20 cellular contexts compared by ENCODE assay signal in genomic region chr16:69834817-69835477, GRCh38.
DNase-seq lines count a peak whose midpoint lies in the region; ATAC-seq and TF ChIP-seq lines count a peak whose summit lies in the region.
"Had no signal": no experiment of that assay in that cellular context is flagged by ENCODE, and none has a peak within 500 bp of the region (broad histone marks: within the 10 kb centered on the region; RNA-seq: fewer than 3 reads in every experiment).

No MANE protein-coding gene starts in this region.

- no peaks in the 10 kb centered on the region for H3K36me3 Mint-ChIP-seq in progenitor cell of endocrine pancreas (ENCODE audit: insufficient read depth)

- no peaks in the 10 kb centered on the region for H3K9me3 Mint-ChIP-seq in progenitor cell of endocrine pancreas (ENCODE audit: low read depth)
- H3K9me3 Mint-ChIP-seq: stimulated activated naive CD8-positive, alpha-beta T cell treated with anti-CD3 and anti-CD28 coated beads, Interleukin-15, amount 100 ng/mL, for 72 hours had no signal

- H3K27me3 ChIP-seq in right cardiac atrium (ENCODE audit: control insufficient read depth, insufficient read depth): no peaks in the 10 kb centered on the region
- H3K27me3 ChIP-seq: colonic mucosa, SJSA1, vagina had no signal

- no peak overlapping the region for H3K4me3 Mint-ChIP-seq in progenitor cell of endocrine pancreas (ENCODE audit: low read depth)
- H3K4me3 Mint-ChIP-seq: stimulated activated naive CD8-positive, alpha-beta T cell treated with anti-CD3 and anti-CD28 coated beads, Interleukin-15, amount 100 ng/mL, for 72 hours had no signal

- H3K27me3 Mint-ChIP-seq in progenitor cell of endocrine pancreas: no peaks in the 10 kb centered on the region
- H3K27me3 Mint-ChIP-seq: stimulated activated naive CD8-positive, alpha-beta T cell treated with anti-CD3 and anti-CD28 coated beads, Interleukin-15, amount 100 ng/mL, for 72 hours had no signal

- no peak overlapping the region for H3K4me3 ChIP-seq in right cardiac atrium (ENCODE audit: low read length)
- H3K4me3 ChIP-seq: colonic mucosa, SJSA1, vagina had no signal

- no peaks in the 10 kb centered on the region for H3K9me3 ChIP-seq in right cardiac atrium (ENCODE audit: control insufficient read depth, low read length)
- H3K9me3 ChIP-seq: colonic mucosa, SJSA1, vagina had no signal

- H3K27ac ChIP-seq in right cardiac atrium (ENCODE audit: low read length): peak overlapping the region; percentile 17
- H3K27ac ChIP-seq: colonic mucosa, SJSA1, vagina had no signal

- 82% methylated on average over 6 of the region's 6 CpGs for WGBS in right cardiac atrium

- DNase-seq in GM13977 (ENCODE audit: low spot score) (peak; percentile 64), right cardiac atrium (no peak), activated gamma-delta T cell treated with Interleukin-2 at 50 U/mL for 16 hours (no peak), progenitor cell of endocrine pancreas (ENCODE audit: low spot score, unreplicated experiment) (no peak)
- DNase-seq: activated CD4-positive, CD25-positive, alpha-beta regulatory T cell treated with anti-CD3 and anti-CD28 coated beads, Interleukin-2, amount 50 U/mL, for 72 hours; activated naive CD4-positive, alpha-beta T cell; aorta; colonic mucosa; COR-L47; EL; NCI-H187 treated with DMSO at 0.1 percent for 48 hours; NCI-H510A; stimulated activated CD4-positive, alpha-beta T cell treated with anti-CD3 and anti-CD28 coated beads, Interleukin-12 subunit alpha, Interleukin-12 subunit beta, amount 100 ng/mL, for 4 hours; stimulated activated naive CD8-positive, alpha-beta T cell treated with anti-CD3 and anti-CD28 coated beads, Interleukin-15, amount 100 ng/mL, for 72 hours had no signal

- in situ Hi-C loops in GM13977 (cut with MboI; ENCODE audit: low pct_unique_long_range_greater_than_20kb, low sequenced_read_pairs, unreplicated experiment): no loop called here

- no peak for TF ChIP-seq CTCF in GM13977 (IDR thresholded peaks at IDR 0.05; ENCODE audit: extremely low read depth, insufficient read depth, missing control alignments)
- TF ChIP-seq CTCF in progenitor cell of endocrine pancreas (IDR thresholded peaks at IDR 0.05; ENCODE audit: unreplicated experiment): no peak

- H3K4me1 ChIP-seq in right cardiac atrium (ENCODE audit: control insufficient read depth, insufficient read depth, low read length): peaks cover 10% of the 10 kb centered on the region

- ATAC-seq in GM21447 (IDR thresholded peaks at IDR 0.05; ENCODE audit: unreplicated experiment) (peak; percentile 58), HG03432 (IDR thresholded peaks at IDR 0.05; ENCODE audit: unreplicated experiment) (peak; percentile 64), right cardiac atrium (no peak), HG02981 (IDR thresholded peaks at IDR 0.05; ENCODE audit: unreplicated experiment) (no peak), HG03521 (IDR thresholded peaks at IDR 0.05; ENCODE audit: unreplicated experiment) (no peak)
- ATAC-seq: stimulated activated naive CD8-positive, alpha-beta T cell treated with anti-CD3 and anti-CD28 coated beads, Interleukin-15, amount 100 ng/mL, for 72 hours had no signal

- H3K27ac Mint-ChIP-seq in progenitor cell of endocrine pancreas: no peak overlapping the region
- H3K27ac Mint-ChIP-seq: stimulated activated naive CD8-positive, alpha-beta T cell treated with anti-CD3 and anti-CD28 coated beads, Interleukin-15, amount 100 ng/mL, for 72 hours had no signal

- peaks cover 29% of the 10 kb centered on the region for H3K4me1 Mint-ChIP-seq in progenitor cell of endocrine pancreas (ENCODE audit: low read depth)

- intact Hi-C loops in right cardiac atrium (cut with DNase I): no loop called here

Comparison
In these comparisons a context has a peak if more than half of its experiments do, and no peak if none do; other contexts are left out.
1. ATAC-seq: peak in GM21447 (single experiment) and HG03432 (single experiment); none in right cardiac atrium (0 of 2), HG02981 (single experiment) and HG03521 (single experiment).